ENCODE assay signal across 31 cellular contexts in genomic region chr14:78637903-78638302, GRCh38.
"Had no signal": no experiment of that assay in that cellular context is flagged by ENCODE, and none has a peak within 500 bp of the region (broad histone marks: within the 10 kb centered on the region; RNA-seq: fewer than 3 reads in every experiment).

No MANE protein-coding gene starts in this region.

- H3K36me3 Mint-ChIP-seq: activated CD4-positive, alpha-beta memory T cell treated with anti-CD3 and anti-CD28 coated beads for 36 hours; natural killer cell treated with Interleukin-12 subunit alpha and Interleukin-12 subunit beta and Interleukin-15 and Interleukin-18, amount 100 ng/mL, for 72 hours; stimulated activated memory B cell treated with anti-CD40 and anti-IgM and Interleukin-4, amounts not matched to agents 10 μg/mL and 1 μg/mL and 100 μg/mL, for 72 hours had no signal

- H3K4me2 ChIP-seq: smooth muscle cell had no signal

- DNase-seq: activated CD4-positive, alpha-beta memory T cell treated with anti-CD3 and anti-CD28 coated beads for 36 hours; activated CD4-positive, alpha-beta T cell treated with anti-CD3 and anti-CD28 coated beads for 48 hours; activated CD8-positive, alpha-beta memory T cell treated with anti-CD3 and anti-CD28 coated beads, Interleukin-2, amount 50 U/mL, for 48 hours; activated gamma-delta T cell treated with Interleukin-2 at 50 U/mL for 16 hours; activated naive CD4-positive, alpha-beta T cell treated with anti-CD3 and anti-CD28 coated beads, Interleukin-2, amount 50 U/mL, for 16 hours; activated naive CD8-positive, alpha-beta T cell treated with anti-CD3 and anti-CD28 coated beads, Interleukin-2, amount 50 U/mL, for 24 hours; activated T-cell treated with anti-CD3 and anti-CD28 coated beads, Interleukin-2, amount 50 U/mL, for 24 hours; amygdala; caudate nucleus; cortex of kidney; esophagus squamous epithelium; foreskin melanocyte; left ventricle myocardium superior; ovary; retina; sigmoid colon; stimulated activated CD4-positive, alpha-beta T cell treated with anti-CD3 and anti-CD28 coated beads, Interleukin-1b, Interleukin-23, amount 100 ng/mL, for 48 hours; stimulated activated CD4-positive, alpha-beta T cell treated with anti-CD3 and anti-CD28 coated beads, Interleukin-4, amount 100 ng/mL, for 4 hours; stimulated activated CD8-positive, alpha-beta memory T cell treated with anti-CD3 and anti-CD28 coated beads, Interleukin-4, amount 100 ng/mL, for 48 hours; stimulated activated naive CD8-positive, alpha-beta T cell treated with anti-CD3 and anti-CD28 coated beads, Interleukin-15, amount 100 ng/mL, for 72 hours; substantia nigra; upper lobe of left lung had no signal

- H3K4me3 Mint-ChIP-seq: activated CD4-positive, alpha-beta memory T cell treated with anti-CD3 and anti-CD28 coated beads for 36 hours; activated naive CD8-positive, alpha-beta T cell treated with anti-CD3 and anti-CD28 coated beads, Interleukin-2, amount 50 U/mL, for 24 hours; activated T-cell treated with anti-CD3 and anti-CD28 coated beads, Interleukin-2, amount 50 U/mL, for 24 hours; activated T-helper 17 cell treated with anti-CD3 and anti-CD28 coated beads, Interleukin-2, amount 50 U/mL, for 72 hours; natural killer cell treated with Interleukin-12 subunit alpha and Interleukin-12 subunit beta and Interleukin-15 and Interleukin-18, amount 100 ng/mL, for 72 hours; stimulated activated memory B cell treated with anti-CD40 and anti-IgM and Interleukin-4, amounts not matched to agents 10 μg/mL and 1 μg/mL and 100 μg/mL, for 72 hours; stimulated activated naive CD8-positive, alpha-beta T cell treated with anti-CD3 and anti-CD28 coated beads, Interleukin-15, amount 100 ng/mL, for 72 hours had no signal

- H3K9me3 Mint-ChIP-seq: activated CD4-positive, alpha-beta memory T cell treated with anti-CD3 and anti-CD28 coated beads for 36 hours; activated T-cell treated with anti-CD3 and anti-CD28 coated beads, Interleukin-2, amount 50 U/mL, for 24 hours; stimulated activated naive CD8-positive, alpha-beta T cell treated with anti-CD3 and anti-CD28 coated beads, Interleukin-15, amount 100 ng/mL, for 72 hours had no signal

- ATAC-seq: activated CD4-positive, CD25-positive, alpha-beta regulatory T cell treated with anti-CD3 and anti-CD28 coated beads, Interleukin-2, amount 50 U/mL, for 24 hours; activated naive CD8-positive, alpha-beta T cell treated with anti-CD3 and anti-CD28 coated beads, Interleukin-2, amount 50 U/mL, for 24 hours; activated T-helper 17 cell treated with anti-CD3 and anti-CD28 coated beads, Interleukin-2, amount 50 U/mL, for 72 hours; left ventricle myocardium superior; mucosa of descending colon; natural killer cell treated with Interleukin-12 subunit alpha and Interleukin-12 subunit beta and Interleukin-15 and Interleukin-18, amount 100 ng/mL, for 72 hours; stimulated activated memory B cell treated with anti-CD40 and anti-IgM and Interleukin-4, amounts not matched to agents 10 μg/mL and 1 μg/mL and 100 μg/mL, for 72 hours; stimulated activated naive CD8-positive, alpha-beta T cell treated with anti-CD3 and anti-CD28 coated beads, Interleukin-15, amount 100 ng/mL, for 72 hours had no signal

- H3K27ac Mint-ChIP-seq: activated CD4-positive, alpha-beta memory T cell treated with anti-CD3 and anti-CD28 coated beads for 36 hours; activated naive CD8-positive, alpha-beta T cell treated with anti-CD3 and anti-CD28 coated beads, Interleukin-2, amount 50 U/mL, for 24 hours; activated T-cell treated with anti-CD3 and anti-CD28 coated beads, Interleukin-2, amount 50 U/mL, for 24 hours; activated T-helper 17 cell treated with anti-CD3 and anti-CD28 coated beads, Interleukin-2, amount 50 U/mL, for 72 hours; natural killer cell treated with Interleukin-12 subunit alpha and Interleukin-12 subunit beta and Interleukin-15 and Interleukin-18, amount 100 ng/mL, for 72 hours; stimulated activated memory B cell treated with anti-CD40 and anti-IgM and Interleukin-4, amounts not matched to agents 10 μg/mL and 1 μg/mL and 100 μg/mL, for 72 hours; stimulated activated naive CD8-positive, alpha-beta T cell treated with anti-CD3 and anti-CD28 coated beads, Interleukin-15, amount 100 ng/mL, for 72 hours had no signal

- H3K4me1 Mint-ChIP-seq: activated naive CD8-positive, alpha-beta T cell treated with anti-CD3 and anti-CD28 coated beads, Interleukin-2, amount 50 U/mL, for 24 hours; activated T-helper 17 cell treated with anti-CD3 and anti-CD28 coated beads, Interleukin-2, amount 50 U/mL, for 72 hours; stimulated activated memory B cell treated with anti-CD40 and anti-IgM and Interleukin-4, amounts not matched to agents 10 μg/mL and 1 μg/mL and 100 μg/mL, for 72 hours; stimulated activated naive CD8-positive, alpha-beta T cell treated with anti-CD3 and anti-CD28 coated beads, Interleukin-15, amount 100 ng/mL, for 72 hours had no signal

- H3K27me3 ChIP-seq: esophagus squamous epithelium, ovary, sigmoid colon, upper lobe of left lung, vagina had no signal

- H3K4me1 ChIP-seq: esophagus squamous epithelium, prostate gland, upper lobe of left lung, vagina had no signal

- H3K4me3 ChIP-seq: esophagus squamous epithelium, mucosa of descending colon, ovary, prostate gland, sigmoid colon, smooth muscle cell, upper lobe of left lung, vagina had no signal

- H3K27me3 Mint-ChIP-seq: activated CD4-positive, alpha-beta memory T cell treated with anti-CD3 and anti-CD28 coated beads for 36 hours; stimulated activated memory B cell treated with anti-CD40 and anti-IgM and Interleukin-4, amounts not matched to agents 10 μg/mL and 1 μg/mL and 100 μg/mL, for 72 hours had no signal

- H3K9me3 ChIP-seq: esophagus squamous epithelium, mucosa of descending colon, ovary, prostate gland, vagina had no signal

- H3K27ac ChIP-seq: esophagus squamous epithelium, ovary, prostate gland, sigmoid colon, upper lobe of left lung, vagina, VCaP had no signal

- H3K36me3 ChIP-seq: esophagus squamous epithelium, ovary, prostate gland, sigmoid colon, upper lobe of left lung, vagina had no signal
